ENCODE assay signal across 20 cellular contexts in genomic region chr5:138843789-138844461, GRCh38. TPM values are rescaled to one million over a fixed set of nuclear protein-coding genes. Genes with fewer than 3 reads are reported as not detected.
DNase-seq lines count a peak whose midpoint lies in the region; ATAC-seq and TF ChIP-seq lines count a peak whose summit lies in the region.
"Had no signal": no experiment of that assay in that cellular context is flagged by ENCODE, and none has a peak within 500 bp of the region (broad histone marks: within the 10 kb centered on the region; RNA-seq: fewer than 3 reads in every experiment).

No MANE protein-coding gene starts in this region.

- H3K79me2 ChIP-seq in GM23338 (replicated peaks; ENCODE audit: insufficient read depth) (peaks cover 99% of the 10 kb centered on the region), mammary epithelial cell (ENCODE audit: insufficient read depth, low read length) (peaks cover 90% of the 10 kb centered on the region)

- 0 out of 2 replicates have a peak overlapping the region, but pooled peaks have one; percentile 41 for H3K27ac ChIP-seq in GM23338 (ENCODE audit: low read depth)
- peak overlapping the region; percentile 90 for H3K27ac ChIP-seq in mammary epithelial cell (ENCODE audit: insufficient read depth, low read depth, low read length)
- H3K27ac ChIP-seq in foreskin keratinocyte = no peak overlapping the region
- peak overlapping the region; percentile 12 for H3K27ac ChIP-seq in skeletal muscle tissue (ENCODE audit: low read depth, low read length)

- no peaks in the 10 kb centered on the region for H3K36me3 Mint-ChIP-seq in GM23338 (ENCODE audit: low read depth)

- intact Hi-C loops in mammary epithelial cell (cut with micrococcal nuclease) = no loop called here

- peaks cover 54% of the 10 kb centered on the region for H3K4me1 Mint-ChIP-seq in GM23338

- H3K9ac ChIP-seq in mammary epithelial cell (ENCODE audit: insufficient read depth, low read length) (no peak overlapping the region), skeletal muscle tissue (ENCODE audit: low read depth in 1 of 3, low read length in 3 of 3) (no peak overlapping the region)

- in situ Hi-C loops in mammary epithelial cell (cut with MboI; ENCODE audit: low sequenced_read_pairs in 2 of 2) = no loop called here

- no peak overlapping the region for H3K4me3 ChIP-seq in GM23338
- peak overlapping the region in 2 of 3 experiments; percentile 5 to 9 for H3K4me3 ChIP-seq in mammary epithelial cell (replicated peaks in 1 of 3; ENCODE audit: insufficient read depth in 1 of 3, low read depth in 2 of 3, low read length in 3 of 3)
- peak overlapping the region in 1 of 3 donors; percentile 18 for H3K4me3 ChIP-seq in skeletal muscle tissue (ENCODE audit: low read length in 3 of 3)
- H3K4me3 ChIP-seq: left lung, upper lobe of right lung had no signal

- DNase-seq in GM23338 (ENCODE audit: low spot score) = no peak
- DNase-seq in mammary epithelial cell = peak; percentile 68
- peak; percentile 52 to 74 for DNase-seq in foreskin keratinocyte
- DNase-seq in COR-L47 (lab: John Stamatoyannopoulos, UW) = no peak
- DNase-seq in activated CD8-positive, alpha-beta memory T cell treated with anti-CD3 and anti-CD28 coated beads, Interleukin-2, amount 50 U/mL, for 4 hours = no peak
- DNase-seq: activated naive CD4-positive, alpha-beta T cell treated with anti-CD3 and anti-CD28 coated beads for 36 hours; central memory CD4-positive, alpha-beta T cell; endodermal cell; left lung; MM.1S; NCI-H2081 treated with DMSO at 0.1 percent for 48 hours; NCI-H774; stimulated activated CD4-positive, alpha-beta T cell treated with anti-CD3 and anti-CD28 coated beads, Interleukin-1b, Interleukin-23, amount 100 ng/mL, for 48 hours; upper lobe of right lung had no signal

- WGBS in mammary epithelial cell (ENCODE audit: low coverage, missing lambda C conversion rate) = 0% methylated on average over 4 of the region's 4 CpGs

- H4K20me1 ChIP-seq in GM23338 (replicated peaks; ENCODE audit: insufficient read depth) (no peaks in the 10 kb centered on the region), mammary epithelial cell (ENCODE audit: insufficient read depth, low read length) (no peaks in the 10 kb centered on the region)

- peaks cover 4% of the 10 kb centered on the region; the same call in 1 of the 2 replicates for H3K9me2 ChIP-seq in GM23338 (ENCODE audit: insufficient read depth)

- no peak for ATAC-seq in GM23338
- ATAC-seq in foreskin keratinocyte = peak; percentile 70
- no peak for ATAC-seq in HG02623 (IDR thresholded peaks at IDR 0.05; ENCODE audit: unreplicated experiment)
- ATAC-seq in GM21576 (IDR thresholded peaks at IDR 0.05; ENCODE audit: unreplicated experiment) = no peak

- CTCF ChIA-PET in mammary epithelial cell (lab: Charles Lee; ENCODE audit: low non-redundant PET) = interaction anchor here (0.6 kb wide), 1 partner anchor 16 kb away, joined by 3 read pairs; no protein-coding TSS in a partner anchor

- H3K4me3 Mint-ChIP-seq in GM23338 = no peak overlapping the region
- H3K4me3 Mint-ChIP-seq: activated naive CD4-positive, alpha-beta T cell treated with anti-CD3 and anti-CD28 coated beads for 36 hours; B cell; endodermal cell; T-helper 2 cell treated with Interferon-gamma antibody and Interleukin-4, amounts not matched to agents 5 μg/mL and 100 μg/mL, for 36 hours had no signal

- dilution Hi-C loops in mammary epithelial cell (cut with HindIII; ENCODE audit: low sequenced_read_pairs) = no loop called here

- H3F3A ChIP-seq in GM23338 (replicated peaks; ENCODE audit: low read depth) = no peaks in the 10 kb centered on the region

- no peak for TF ChIP-seq CTCF in GM23338 (conservative IDR thresholded peaks at IDR 0.05; ENCODE audit: low read depth in 2 of 2)
- no peak for TF ChIP-seq CTCF in mammary epithelial cell (conservative IDR thresholded peaks at IDR 0.05 in 1 of 2, IDR thresholded peaks at IDR 0.05 in 1 of 2; ENCODE audit: extremely low read depth in 1 of 2, insufficient read depth in 1 of 2, low read depth in 1 of 2, low read length in 2 of 2)
- no peak for TF ChIP-seq CTCF in foreskin keratinocyte (conservative IDR thresholded peaks at IDR 0.05)

- H3K9me3 ChIP-seq in mammary epithelial cell (replicated peaks; ENCODE audit: insufficient read depth, low read length) = no peaks in the 10 kb centered on the region
- no peaks in the 10 kb centered on the region for H3K9me3 ChIP-seq in skeletal muscle tissue (ENCODE audit: control insufficient read depth in 3 of 3, low read length in 3 of 3)
- H3K9me3 ChIP-seq: left lung, upper lobe of right lung had no signal

- H3K9me3 Mint-ChIP-seq in GM23338 = no peaks in the 10 kb centered on the region
- H3K9me3 Mint-ChIP-seq: activated naive CD4-positive, alpha-beta T cell treated with anti-CD3 and anti-CD28 coated beads for 36 hours; endodermal cell; T-helper 2 cell treated with Interferon-gamma antibody and Interleukin-4, amounts not matched to agents 5 μg/mL and 100 μg/mL, for 36 hours had no signal

- H2AFZ ChIP-seq in GM23338 (no peak overlapping the region), mammary epithelial cell (ENCODE audit: low read depth, low read length) (no peak overlapping the region)

- H3K4me2 ChIP-seq in GM23338 = no peak overlapping the region
- peak overlapping the region; percentile 77 for H3K4me2 ChIP-seq in mammary epithelial cell (ENCODE audit: insufficient read depth, low read depth, low read length)

- no peaks in the 10 kb centered on the region for H3K27me3 ChIP-seq in GM23338 (ENCODE audit: insufficient read depth)
- H3K27me3 ChIP-seq in mammary epithelial cell (ENCODE audit: insufficient read depth, low read length) = no peaks in the 10 kb centered on the region
- H3K27me3 ChIP-seq in foreskin keratinocyte = no peaks in the 10 kb centered on the region
- H3K27me3 ChIP-seq in skeletal muscle tissue (ENCODE audit: control insufficient read depth in 3 of 3, insufficient read depth in 3 of 3, low read length in 3 of 3) = no peaks in the 10 kb centered on the region
- H3K27me3 ChIP-seq: left lung, upper lobe of right lung had no signal

- no TSS peak for BruUV-seq in mammary epithelial cell (replicated peaks; lab: Mats Ljungman, UMichigan)

- H3K36me3 ChIP-seq in GM23338 (ENCODE audit: insufficient read depth) (no peaks in the 10 kb centered on the region), mammary epithelial cell (ENCODE audit: insufficient read depth, low read length) (no peaks in the 10 kb centered on the region), skeletal muscle tissue (ENCODE audit: control insufficient read depth in 3 of 3, insufficient read depth in 3 of 3, low read length in 3 of 3) (no peaks in the 10 kb centered on the region)
- H3K36me3 ChIP-seq: left lung, upper lobe of right lung had no signal

- H3K27me3 Mint-ChIP-seq in GM23338 (ENCODE audit: insufficient read depth, low read depth, poor library complexity) = no peaks in the 10 kb centered on the region
- H3K27me3 Mint-ChIP-seq: B cell had no signal

- H3K27ac Mint-ChIP-seq in GM23338 = peak overlapping the region; percentile 80; the same call in 1 of the 2 replicates
- H3K27ac Mint-ChIP-seq: activated naive CD4-positive, alpha-beta T cell treated with anti-CD3 and anti-CD28 coated beads for 36 hours; B cell; endodermal cell; T-helper 2 cell treated with Interferon-gamma antibody and Interleukin-4, amounts not matched to agents 5 μg/mL and 100 μg/mL, for 36 hours had no signal

- H3K4me1 ChIP-seq in GM23338 (ENCODE audit: insufficient read depth) (peaks cover 57% of the 10 kb centered on the region), mammary epithelial cell (ENCODE audit: insufficient read depth, low read length) (peaks cover 29% of the 10 kb centered on the region), foreskin keratinocyte (peaks cover 29% of the 10 kb centered on the region), skeletal muscle tissue (ENCODE audit: control insufficient read depth in 3 of 3, insufficient read depth in 3 of 3, low read length in 3 of 3) (peaks cover 37 to 41% (median 39%) of the 10 kb centered on the region in 3 donors)

TF ChIP-seq in GM23338, 12 proteins besides CTCF, POLR2A, EP300 and RAD21 (continues in another document):
- TF ChIP-seq POLR2AphosphoS5 (IDR thresholded peaks at IDR 0.05; ENCODE audit: low read depth) (no peak), STAT1 (IDR thresholded peaks at IDR 0.05; ENCODE audit: unreplicated experiment) (no peak), CREB1 (CRISPR knock-in tag; IDR thresholded peaks at IDR 0.05; ENCODE audit: low read depth) (no peak), ZNF331 (CRISPR knock-in tag; IDR thresholded peaks at IDR 0.05; ENCODE audit: low read depth) (no peak), JUNB (IDR thresholded peaks at IDR 0.05; ENCODE audit: unreplicated experiment) (no peak), ZNF114 (CRISPR knock-in tag; IDR thresholded peaks at IDR 0.05) (no peak), EZH2 (IDR thresholded peaks at IDR 0.05; ENCODE audit: low read depth, unreplicated experiment) (no peak)
- TF ChIP-seq, protein P1, sequence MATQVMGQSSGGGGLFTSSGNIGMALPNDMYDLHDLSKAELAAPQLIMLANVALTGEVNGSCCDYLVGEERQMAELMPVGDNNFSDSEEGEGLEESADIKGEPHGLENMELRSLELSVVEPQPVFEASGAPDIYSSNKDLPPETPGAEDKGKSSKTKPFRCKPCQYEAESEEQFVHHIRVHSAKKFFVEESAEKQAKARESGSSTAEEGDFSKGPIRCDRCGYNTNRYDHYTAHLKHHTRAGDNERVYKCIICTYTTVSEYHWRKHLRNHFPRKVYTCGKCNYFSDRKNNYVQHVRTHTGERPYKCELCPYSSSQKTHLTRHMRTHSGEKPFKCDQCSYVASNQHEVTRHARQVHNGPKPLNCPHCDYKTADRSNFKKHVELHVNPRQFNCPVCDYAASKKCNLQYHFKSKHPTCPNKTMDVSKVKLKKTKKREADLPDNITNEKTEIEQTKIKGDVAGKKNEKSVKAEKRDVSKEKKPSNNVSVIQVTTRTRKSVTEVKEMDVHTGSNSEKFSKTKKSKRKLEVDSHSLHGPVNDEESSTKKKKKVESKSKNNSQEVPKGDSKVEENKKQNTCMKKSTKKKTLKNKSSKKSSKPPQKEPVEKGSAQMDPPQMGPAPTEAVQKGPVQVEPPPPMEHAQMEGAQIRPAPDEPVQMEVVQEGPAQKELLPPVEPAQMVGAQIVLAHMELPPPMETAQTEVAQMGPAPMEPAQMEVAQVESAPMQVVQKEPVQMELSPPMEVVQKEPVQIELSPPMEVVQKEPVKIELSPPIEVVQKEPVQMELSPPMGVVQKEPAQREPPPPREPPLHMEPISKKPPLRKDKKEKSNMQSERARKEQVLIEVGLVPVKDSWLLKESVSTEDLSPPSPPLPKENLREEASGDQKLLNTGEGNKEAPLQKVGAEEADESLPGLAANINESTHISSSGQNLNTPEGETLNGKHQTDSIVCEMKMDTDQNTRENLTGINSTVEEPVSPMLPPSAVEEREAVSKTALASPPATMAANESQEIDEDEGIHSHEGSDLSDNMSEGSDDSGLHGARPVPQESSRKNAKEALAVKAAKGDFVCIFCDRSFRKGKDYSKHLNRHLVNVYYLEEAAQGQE (IDR thresholded peaks at IDR 0.05; ENCODE audit: unreplicated experiment) = no peak

RNA-seq across cellular contexts. Expression of gene LRRTM2, which starts 31.2 kb away (rescaled TPM):
- not detected in 2 replicates for total RNA-seq in GM23338 (2014; rRNA removed; shearing (Covaris generic))
- polyA plus RNA-seq in GM23338 (2016; fragmentation: Nextera tagmentation; extraction: Ambion mirVana) = 0.89 and 1.5 TPM in 2 replicates
- 1 to 10 TPM; 1.1 to 1.2 TPM for total RNA-seq in mammary epithelial cell
- polyA plus RNA-seq in mammary epithelial cell = 0.76 TPM
- 0.47 TPM for polyA minus RNA-seq in mammary epithelial cell
- total RNA-seq in foreskin keratinocyte = not detected in 2 replicates
- not detected in 2 replicates for polyA plus RNA-seq in foreskin keratinocyte
- total RNA-seq in skeletal muscle tissue = 0.52 TPM
- total RNA-seq: activated naive CD4-positive, alpha-beta T cell treated with anti-CD3 and anti-CD28 coated beads for 36 hours; B cell; endodermal cell; myocyte had no signal

Comparison
In these comparisons a context has a peak if more than half of its experiments do, and no peak if none do; other contexts are left out.
1. DNase-seq: peak in mammary epithelial cell (single experiment) and foreskin keratinocyte (2 of 2); none in GM23338 (single experiment), COR-L47 (single experiment) and activated CD8-positive, alpha-beta memory T cell treated with anti-CD3 and anti-CD28 coated beads, Interleukin-2, amount 50 U/mL, for 4 hours (single experiment).